In the genomic region with DNA sequence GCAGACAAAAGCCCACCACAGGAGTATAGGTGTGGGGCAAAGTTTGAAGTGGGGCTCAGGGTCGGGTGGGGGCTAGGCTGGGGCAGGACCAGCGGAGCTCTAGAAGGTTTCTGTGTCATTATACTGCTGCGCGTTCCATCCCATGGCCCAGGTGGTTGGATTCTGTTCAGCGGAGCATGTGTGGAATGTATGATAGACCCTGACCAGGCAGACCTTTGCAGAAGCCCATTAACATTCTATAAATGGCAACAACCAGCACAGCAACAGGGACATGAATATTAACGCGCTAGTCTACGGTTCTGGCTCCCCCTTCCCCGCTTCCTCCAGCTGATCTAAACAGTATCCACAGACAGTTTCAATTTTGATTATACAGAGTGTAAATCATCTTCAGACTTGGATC, we compare ENCODE assay signal across 17 cellular contexts. TPM values are rescaled to one million over a fixed set of nuclear protein-coding genes. Genes with fewer than 3 reads are reported as not detected.
A peak's percentile ranks its signal among the peaks of the same experiment; 100 is the strongest.
DNase-seq lines count a peak whose midpoint lies in the region; ATAC-seq and TF ChIP-seq lines count a peak whose summit lies in the region.
"Had no signal": no experiment of that assay in that cellular context is flagged by ENCODE, and none has a peak within 500 bp of the region (broad histone marks: within the 10 kb centered on the region; RNA-seq: fewer than 3 reads in every experiment).

No MANE protein-coding gene starts in this region.

- ATAC-seq in heart right ventricle = no peak
- ATAC-seq: A549 had no signal

- H3K27ac Mint-ChIP-seq in nephron = peak overlapping the region; percentile 27 to 55 (median 47)
- H3K27ac Mint-ChIP-seq: CD4-positive, CD25-positive, alpha-beta regulatory T cell had no signal

- TF ChIP-seq CTCF in cardiac muscle cell (IDR thresholded peaks at IDR 0.05; ENCODE audit: low read depth, low read length) (no peak), heart right ventricle (IDR thresholded peaks at IDR 0.05) (no peak), nephron (IDR thresholded peaks at IDR 0.05; ENCODE audit: unreplicated experiment in 3 of 3) (no peak), transverse colon (IDR thresholded peaks at IDR 0.05) (no peak)

- DNase-seq in cardiac muscle cell (ENCODE audit: low read depth in 1 of 2, low spot score in 1 of 2) = peak in 1 of 2 donors; percentile 61
- no peak for DNase-seq in heart right ventricle
- peak; percentile 13 for DNase-seq in glomerular visceral epithelial cell (ENCODE audit: extremely low spot score)
- DNase-seq in transverse colon = no peak
- no peak for DNase-seq in stimulated activated naive CD4-positive, alpha-beta T cell (lab: John Stamatoyannopoulos, UW)
- DNase-seq in hepatic stellate cell (ENCODE audit: low spot score) = no peak
- DNase-seq in NCI-H1417 treated with DMSO at 0.1 percent for 48 hours (lab: John Stamatoyannopoulos, UW) = no peak
- DNase-seq: AML-193; C1 segment of cervical spinal cord; Caco-2; CD4-positive, CD25-positive, alpha-beta regulatory T cell; DMS79; GDM1 had no signal

- no peaks in the 10 kb centered on the region for H3K9me3 Mint-ChIP-seq in nephron

- in situ Hi-C loops in transverse colon (cut with MboI; ENCODE audit: low pct_ligation_motif_present in 1 of 4, low pct_unique_long_range_greater_than_20kb in 1 of 4, low sequenced_read_pairs in 3 of 4) = loop anchor here (5.0 to 25.0 kb wide), 6 partner anchors 127 to 715 kb away; no protein-coding TSS in a partner anchor

- no peaks in the 10 kb centered on the region for H3K36me3 Mint-ChIP-seq in nephron (ENCODE audit: low read depth)
- H3K36me3 Mint-ChIP-seq: CD4-positive, CD25-positive, alpha-beta regulatory T cell had no signal

- peak overlapping the region; percentile 26 for H3K27ac ChIP-seq in cardiac muscle cell
- no peak overlapping the region for H3K27ac ChIP-seq in heart right ventricle
- H3K27ac ChIP-seq in transverse colon = peak overlapping the region; percentile 97 to 100 (median 99)
- H3K27ac ChIP-seq: 22Rv1, A549 had no signal

- intact Hi-C loops in heart right ventricle (cut with DNase I) (loop anchor here in 1 of 10 donors (5.0 kb wide), 1 partner anchor 130 kb away; no protein-coding TSS in a partner anchor), transverse colon (cut with DNase I; ENCODE audit: low total_unique reads) (loop anchor here (5.0 kb wide), 1 partner anchor 130 kb away; no protein-coding TSS in a partner anchor)

- peak overlapping the region in 2 of 3 experiments; percentile 18 to 38 for H3K4me3 Mint-ChIP-seq in nephron

- peaks cover 52% of the 10 kb centered on the region for H3K27me3 Mint-ChIP-seq in nephron (ENCODE audit: low read depth)

- H3K4me3 ChIP-seq in cardiac muscle cell = no peak overlapping the region
- H3K4me3 ChIP-seq in heart right ventricle = no peak overlapping the region
- no peak overlapping the region for H3K4me3 ChIP-seq in transverse colon
- H3K4me3 ChIP-seq: A549, HAP-1 had no signal

- WGBS in heart right ventricle, 2 donors = 53 to 68% methylated on average over 9 of the region's 9 CpGs
- 39 to 80% methylated on average over 5 to 9 of the region's 9 CpGs for WGBS in transverse colon (ENCODE audit: low coverage in 1 of 2), 2 donors

- TF ChIP-seq POLR2A in transverse colon (IDR thresholded peaks at IDR 0.05) = no peak

- H3K9me3 ChIP-seq in cardiac muscle cell (ENCODE audit: low read depth) (no peaks in the 10 kb centered on the region), heart right ventricle (no peaks in the 10 kb centered on the region), transverse colon (no peaks in the 10 kb centered on the region)
- H3K9me3 ChIP-seq: A549, Caco-2, HAP-1 had no signal

- no peak for TF ChIP-seq EP300 in transverse colon (IDR thresholded peaks at IDR 0.05; ENCODE audit: low read depth)

- H3K4me1 Mint-ChIP-seq in nephron = peaks cover 32% of the 10 kb centered on the region

- H3K27me3 ChIP-seq in cardiac muscle cell = peaks cover 15% of the 10 kb centered on the region
- H3K27me3 ChIP-seq in heart right ventricle = peaks cover 0 to 12% (median 6%) of the 10 kb centered on the region in 7 donors
- peaks cover 12% of the 10 kb centered on the region for H3K27me3 ChIP-seq in transverse colon

- H3K4me1 ChIP-seq in cardiac muscle cell (ENCODE audit: low read depth) (peaks cover 4% of the 10 kb centered on the region), heart right ventricle (peaks cover 6 to 37% (median 25%) of the 10 kb centered on the region in 9 donors), transverse colon (peaks cover 14 to 34% (median 27%) of the 10 kb centered on the region in 4 donors)

- H3K36me3 ChIP-seq in cardiac muscle cell (no peaks in the 10 kb centered on the region), heart right ventricle (no peaks in the 10 kb centered on the region), transverse colon (no peaks in the 10 kb centered on the region)
- H3K36me3 ChIP-seq: HAP-1 had no signal

RNA-seq across cellular contexts. Expression of a gene that starts 4.1 kb away (rescaled TPM):
- total RNA-seq in cardiac muscle cell (11.3 and 13.2 TPM in 2 replicates), heart right ventricle (10 to 100 TPM; 15.9 to 22.7 (median 17.3) TPM), transverse colon (10 to 100 TPM in 3 of 4 donors, 1 to 10 TPM in 1; 8.6 to 20.6 (median 11.3) TPM)
- polyA plus RNA-seq in cardiac muscle cell (19.2 and 26.0 TPM in 2 replicates), heart right ventricle (1 to 10 TPM; 3.7 to 6.2 TPM)

RNA-seq across cellular contexts. Expression of a gene that starts 36.3 kb away (rescaled TPM):
- total RNA-seq in cardiac muscle cell (13.7 and 14.7 TPM in 2 replicates), heart right ventricle (10 to 100 TPM in 6 of 10 donors, 1 to 10 TPM in 4; 7.4 to 13.5 (median 11.2) TPM), transverse colon (10 to 100 TPM; 13.5 to 36.2 (median 26.8) TPM)
- polyA plus RNA-seq in cardiac muscle cell (10.6 and 10.7 TPM in 2 replicates), heart right ventricle (1 to 10 TPM; 2.5 to 2.9 TPM)

Comparison
In these comparisons a context has a peak if more than half of its experiments do, and no peak if none do; other contexts are left out.
1. H3K27ac ChIP-seq: peak in cardiac muscle cell (single experiment) and transverse colon (4 of 4); none in heart right ventricle (0 of 10).